In genomic region chr4:45078201-45078600, GRCh38 we compare ENCODE assay signal across 29 cellular contexts.
"Had no signal": no experiment of that assay in that cellular context is flagged by ENCODE, and none has a peak within 500 bp of the region (broad histone marks: within the 10 kb centered on the region; RNA-seq: fewer than 3 reads in every experiment).

No MANE protein-coding gene starts in this region.

- H3K36me3 ChIP-seq: adrenal gland, MG63 had no signal

- H3K9me3 ChIP-seq: adrenal gland, MG63 had no signal

- ATAC-seq: activated CD4-positive, alpha-beta T cell treated with anti-CD3 and anti-CD28 coated beads for 36 hours; activated naive CD4-positive, alpha-beta T cell treated with anti-CD3 and anti-CD28 coated beads, Interleukin-2, amount 50 U/mL, for 72 hours; activated T-cell treated with anti-CD3 and anti-CD28 coated beads, Interleukin-2, amount 50 U/mL, for 4 hours had no signal

- H3K4me1 ChIP-seq: adrenal gland had no signal

- H3K27ac ChIP-seq: adrenal gland had no signal

- H3K27me3 ChIP-seq: adrenal gland, MG63 had no signal

- DNase-seq: activated CD4-positive, alpha-beta T cell treated with anti-CD3 and anti-CD28 coated beads for 36 hours; activated CD4-positive, alpha-beta T cell treated with anti-CD3 and anti-CD28 coated beads, Interleukin-2, amount 10 ng/mL, durations not matched to agents 7 days and 5 days; activated CD4-positive, alpha-beta T cell treated with anti-CD3 and anti-CD28 coated beads, Interleukin-2, amount 50 U/mL, for 48 hours; activated CD8-positive, alpha-beta memory T cell treated with anti-CD3 and anti-CD28 coated beads, Interleukin-2, amount 50 U/mL, for 4 hours; activated gamma-delta T cell treated with Interleukin-2 at 50 U/mL for 16 hours; activated naive CD4-positive, alpha-beta T cell treated with anti-CD3 and anti-CD28 coated beads for 36 hours; activated T-cell treated with anti-CD3 and anti-CD28 coated beads for 4 hours; activated T-cell treated with anti-CD3 and anti-CD28 coated beads, Interleukin-2, amount 50 U/mL, for 4 hours; adrenal gland; anterior cingulate cortex; central memory CD4-positive, alpha-beta T cell; Kasumi-1; KG1; MG63; NCI-H1048; NCI-H1105 treated with DMSO at 0.1 percent for 48 hours; NCI-H1436 treated with DMSO at 0.1 percent for 48 hours; NCI-H1694 treated with DMSO at 0.1 percent for 48 hours; NCI-H2029; NCI-H2107; NCI-H345; NCI-H510A; NCI-H526; NCI-H748 treated with DMSO at 0.1 percent for 48 hours; NK-92 treated with Interleukin-12 subunit alpha and Interleukin-12 subunit beta, amount 100 ng/mL, for 24 hours; Right ventricle myocardium superior; SW 1271; T1000 had no signal

- H3K4me3 ChIP-seq: adrenal gland, MG63 had no signal
